ENCODE assay signal across 9 cellular contexts in the genomic region with DNA sequence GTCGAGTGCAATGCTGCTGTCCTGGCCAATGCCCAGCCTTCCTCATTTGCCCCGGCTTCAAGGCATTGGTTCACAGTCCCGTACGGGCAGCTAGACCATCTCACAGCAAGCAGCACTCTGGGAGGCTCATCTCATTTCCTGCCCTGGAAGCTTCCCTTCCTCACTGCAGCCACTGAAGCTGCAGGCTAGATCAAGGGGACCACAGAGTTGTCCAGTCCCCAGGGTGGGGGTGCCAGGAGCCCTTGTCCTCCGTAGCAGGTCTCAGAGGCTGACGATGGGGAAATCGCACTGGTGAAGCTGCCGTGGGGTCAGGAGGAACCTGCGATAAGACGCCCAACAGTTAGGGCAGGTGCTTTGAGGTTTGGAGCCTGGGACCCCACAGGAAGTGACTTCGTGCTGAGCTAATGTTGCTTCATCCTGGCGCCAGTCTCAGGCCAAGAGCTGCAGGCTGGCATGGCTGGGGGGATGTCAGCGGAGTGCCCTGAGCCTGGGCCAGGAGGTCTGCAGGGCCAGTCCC. TPM values are rescaled to one million over a fixed set of nuclear protein-coding genes. Genes with fewer than 3 reads are reported as not detected.
A peak's percentile ranks its signal among the peaks of the same experiment; 100 is the strongest.
DNase-seq lines count a peak whose midpoint lies in the region; ATAC-seq, FAIRE-seq and TF ChIP-seq lines count a peak whose summit lies in the region.
"Had no signal": no experiment of that assay in that cellular context is flagged by ENCODE, and none has a peak within 500 bp of the region (broad histone marks: within the 10 kb centered on the region; RNA-seq: fewer than 3 reads in every experiment).

A gene with protein sequence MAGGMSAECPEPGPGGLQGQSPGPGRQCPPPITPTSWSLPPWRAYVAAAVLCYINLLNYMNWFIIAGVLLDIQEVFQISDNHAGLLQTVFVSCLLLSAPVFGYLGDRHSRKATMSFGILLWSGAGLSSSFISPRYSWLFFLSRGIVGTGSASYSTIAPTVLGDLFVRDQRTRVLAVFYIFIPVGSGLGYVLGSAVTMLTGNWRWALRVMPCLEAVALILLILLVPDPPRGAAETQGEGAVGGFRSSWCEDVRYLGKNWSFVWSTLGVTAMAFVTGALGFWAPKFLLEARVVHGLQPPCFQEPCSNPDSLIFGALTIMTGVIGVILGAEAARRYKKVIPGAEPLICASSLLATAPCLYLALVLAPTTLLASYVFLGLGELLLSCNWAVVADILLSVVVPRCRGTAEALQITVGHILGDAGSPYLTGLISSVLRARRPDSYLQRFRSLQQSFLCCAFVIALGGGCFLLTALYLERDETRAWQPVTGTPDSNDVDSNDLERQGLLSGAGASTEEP (plus strand): TSS at position 426 of the 517 bp plus-strand sequence. CDS start 28 bp downstream, at position 454.

- no peak for TF ChIP-seq POLR2A in H1 (IDR thresholded peaks at IDR 0.05; ENCODE audit: control extremely low read depth in 1 of 2, low read depth in 2 of 2, low read length in 2 of 2)
- no peak for TF ChIP-seq POLR2A in suprapubic skin (IDR thresholded peaks at IDR 0.05)

- no peaks in the 10 kb centered on the region for H3K36me3 Mint-ChIP-seq in activated CD4-positive, alpha-beta T cell treated with anti-CD3 and anti-CD28 coated beads for 36 hours (ENCODE audit: low read depth)

- TF ChIP-seq CTCF in H1 (IDR thresholded peaks at IDR 0.05; ENCODE audit: control extremely low read depth in 1 of 3, insufficient read depth in 1 of 3, low read depth in 1 of 3, low read length in 3 of 3) = no peak
- TF ChIP-seq CTCF in suprapubic skin (IDR thresholded peaks at IDR 0.05) = no peak
- TF ChIP-seq CTCF in hepatocyte (IDR thresholded peaks at IDR 0.05; ENCODE audit: poor library complexity) = no peak

- peak within 1 kb of the TSS; percentile 85 for H3K27ac Mint-ChIP-seq in activated CD4-positive, alpha-beta T cell treated with anti-CD3 and anti-CD28 coated beads for 36 hours

- CTCF ChIA-PET in activated CD4-positive, alpha-beta T cell treated with anti-CD3 and anti-CD28 coated beads for 36 hours (lab: Charles Lee) = interaction anchor here (1.0 to 1.6 kb wide), 3 partner anchors 10 to 18 kb away, joined by 3 to 7 read pairs (median 5); no protein-coding TSS in a partner anchor
- CTCF ChIA-PET in H1 (lab: Charles Lee; ENCODE audit: partially characterized antibody) = interaction anchor here (0.6 kb wide), 1 partner anchor 685 kb away, joined by 4 read pairs; no protein-coding TSS in a partner anchor

- H2BK12ac ChIP-seq in H1 (ENCODE audit: low read depth, low read length) = no peak within 1 kb of the TSS

- peak within 1 kb of the TSS; percentile 9; the same call in 1 of the 2 replicates for H4K8ac ChIP-seq in H1 (ENCODE audit: extremely low read depth, insufficient read depth, low read length)

- H2BK5ac ChIP-seq in H1 (ENCODE audit: low read depth, low read length) = 0 out of 2 replicates have a peak within 1 kb of the TSS, but pooled peaks have one; percentile 66

- H3K23me2 ChIP-seq in H1 (ENCODE audit: low read depth, low read length) = no peaks in the 10 kb centered on the region

- peak; percentile 83 for ATAC-seq in activated CD4-positive, alpha-beta T cell treated with anti-CD3 and anti-CD28 coated beads for 36 hours

- H2BK20ac ChIP-seq in H1 (ENCODE audit: low read length) = 0 out of 2 replicates have a peak within 1 kb of the TSS, but pooled peaks have one; percentile 10

- H3K56ac ChIP-seq in H1 (replicated peaks; ENCODE audit: insufficient read length, low read depth, low read length) = no peak within 1 kb of the TSS

- H3K4me2 ChIP-seq in H1 (ENCODE audit: insufficient read depth in 1 of 2, low read depth in 2 of 2, low read length in 2 of 2) (no peak within 1 kb of the TSS), hepatocyte (no peak within 1 kb of the TSS)

- no peak within 1 kb of the TSS for H3K9ac ChIP-seq in H1 (replicated peaks in 1 of 4; ENCODE audit: extremely low read depth in 1 of 4, low read depth in 3 of 4, low read length in 3 of 4)

- POLR2A ChIA-PET in activated CD4-positive, alpha-beta T cell treated with anti-CD3 and anti-CD28 coated beads for 36 hours (lab: Charles Lee) = no interaction called here
- POLR2A ChIA-PET in H1 (lab: Charles Lee; ENCODE audit: partially characterized antibody) = interaction anchor here (1.3 to 1.4 kb wide), 2 partner anchors 13 to 105 kb away, joined by 3 read pairs; no protein-coding TSS in a partner anchor

- no peak within 1 kb of the TSS for H3K14ac ChIP-seq in H1 (ENCODE audit: insufficient read length)

- no peak within 1 kb of the TSS for H3K18ac ChIP-seq in H1 (ENCODE audit: extremely low read depth, low read length)

- no peak within 1 kb of the TSS for H2BK120ac ChIP-seq in H1 (replicated peaks; ENCODE audit: low read depth, low read length)

- no peak for TF ChIP-seq RAD21 in H1 (IDR thresholded peaks at IDR 0.05 in 1 of 2, conservative IDR thresholded peaks at IDR 0.05 in 1 of 2; ENCODE audit: low read depth in 2 of 2, low read length in 2 of 2)

- no peak for FAIRE-seq in H1 (lab: Jason Lieb, UNC)

- H3K9me2 ChIP-seq in hepatocyte (replicated peaks; ENCODE audit: insufficient read depth) = no peaks in the 10 kb centered on the region

- H3K23ac ChIP-seq in H1 (ENCODE audit: insufficient read length) = no peak within 1 kb of the TSS

- H3K27me3 Mint-ChIP-seq in activated CD4-positive, alpha-beta T cell treated with anti-CD3 and anti-CD28 coated beads for 36 hours = no peaks in the 10 kb centered on the region

- H3K27ac ChIP-seq in H1 (ENCODE audit: low read depth, low read length) = no peak within 1 kb of the TSS
- H3K27ac ChIP-seq in thymus (ENCODE audit: low read depth) = peak within 1 kb of the TSS; percentile 60
- no peak within 1 kb of the TSS for H3K27ac ChIP-seq in suprapubic skin
- H3K27ac ChIP-seq in hepatocyte = no peak within 1 kb of the TSS

- no peaks in the 10 kb centered on the region for H3K9me3 Mint-ChIP-seq in activated CD4-positive, alpha-beta T cell treated with anti-CD3 and anti-CD28 coated beads for 36 hours (ENCODE audit: low read depth)

- 91% methylated on average over 12 of the region's 13 CpGs; no CpG with 5 or more reads in 1 of the 2 experiments for WGBS in H1 (ENCODE audit: extremely low coverage in 1 of 2, insufficient coverage in 1 of 2, insufficient read length in 1 of 2, insufficient replicate concordance in 2 of 2, low coverage in 1 of 2, low lambda C conversion rate in 2 of 2, missing lambda C conversion rate in 1 of 2), 2 experiments
- WGBS in thymus = 4% methylated on average over 13 of the region's 13 CpGs
- 58% methylated on average over 7 of the region's 13 CpGs for WGBS in suprapubic skin
- 86% methylated on average over 10 of the region's 13 CpGs for WGBS in hepatocyte (ENCODE audit: low lambda C conversion rate, missing lambda C conversion rate)

- no peaks in the 10 kb centered on the region for H3K9me3 ChIP-seq in H1 (ENCODE audit: insufficient read depth in 2 of 2, low read depth in 1 of 2, low read length in 1 of 2)
- no peaks in the 10 kb centered on the region for H3K9me3 ChIP-seq in thymus (ENCODE audit: control insufficient read depth)
- H3K9me3 ChIP-seq in HAP-1 = no peaks in the 10 kb centered on the region
- H3K9me3 ChIP-seq in suprapubic skin = no peaks in the 10 kb centered on the region
- H3K9me3 ChIP-seq in hepatocyte (ENCODE audit: low read depth) = no peaks in the 10 kb centered on the region

- H3K27me3 ChIP-seq in H1 (replicated peaks in 1 of 4; ENCODE audit: control insufficient read depth in 3 of 4, extremely low read depth in 1 of 4, insufficient read depth in 3 of 4, low read length in 3 of 4) (no peaks in the 10 kb centered on the region), thymus (ENCODE audit: control insufficient read depth, insufficient read depth) (no peaks in the 10 kb centered on the region), HAP-1 (ENCODE audit: low read depth) (no peaks in the 10 kb centered on the region), suprapubic skin (no peaks in the 10 kb centered on the region), hepatocyte (no peaks in the 10 kb centered on the region)

- peak within 1 kb of the TSS; percentile 68 for H3K4me3 Mint-ChIP-seq in activated CD4-positive, alpha-beta T cell treated with anti-CD3 and anti-CD28 coated beads for 36 hours

- no peak within 1 kb of the TSS for H2BK15ac ChIP-seq in H1 (ENCODE audit: low read length)

- H4K5ac ChIP-seq in H1 (ENCODE audit: insufficient read length, low read depth, low read length) = no peak within 1 kb of the TSS

- in situ Hi-C loops in HAP-1 (cut with MboI; ENCODE audit: low sequenced_read_pairs) = no loop called here

- intact Hi-C loops in activated CD4-positive, alpha-beta T cell treated with anti-CD3 and anti-CD28 coated beads for 36 hours (cut with DNase I, micrococcal nuclease) = no loop called here

- H2AFZ ChIP-seq in H1 (ENCODE audit: low read length) (peak within 1 kb of the TSS; percentile 60; the same call in 1 of the 2 replicates), hepatocyte (no peak within 1 kb of the TSS)

- H3K4me1 Mint-ChIP-seq in activated CD4-positive, alpha-beta T cell treated with anti-CD3 and anti-CD28 coated beads for 36 hours = peaks cover 22% of the 10 kb centered on the region

- H3K4me3 ChIP-seq in H1 (ENCODE audit: extremely low read depth in 1 of 4, insufficient read depth in 2 of 4, low read depth in 3 of 4, low read length in 4 of 4) (no peak within 1 kb of the TSS), thymus (ENCODE audit: low read length) (peak within 1 kb of the TSS; percentile 47), HAP-1 (no peak within 1 kb of the TSS), suprapubic skin (no peak within 1 kb of the TSS), hepatocyte (no peak within 1 kb of the TSS)

- H3K79me2 ChIP-seq in H1 (ENCODE audit: control insufficient read depth in 1 of 2, insufficient read depth in 2 of 2, low read length in 2 of 2) = no peaks in the 10 kb centered on the region
- no peaks in the 10 kb centered on the region for H3K79me2 ChIP-seq in hepatocyte

- H2AK5ac ChIP-seq in H1 (ENCODE audit: low read depth, low read length) = no peak within 1 kb of the TSS

- TF ChIP-seq EP300 in H1 (IDR thresholded peaks at IDR 0.05; ENCODE audit: borderline replicate concordance in 1 of 2, low read depth in 2 of 2, low read length in 2 of 2) = no peak
- no peak for TF ChIP-seq EP300 in suprapubic skin (IDR thresholded peaks at IDR 0.05)

- H3K4ac ChIP-seq in H1 (replicated peaks; ENCODE audit: insufficient read length, low read depth, low read length) = no peak within 1 kb of the TSS

- no peak within 1 kb of the TSS for H4K91ac ChIP-seq in H1 (replicated peaks; ENCODE audit: insufficient read length, low read length)

- H3K36me3 ChIP-seq in H1 (ENCODE audit: control insufficient read depth in 2 of 4, insufficient read depth in 4 of 4, low read length in 3 of 4) (no peaks in the 10 kb centered on the region), thymus (ENCODE audit: control insufficient read depth, insufficient read depth) (no peaks in the 10 kb centered on the region), HAP-1 (replicated peaks) (no peaks in the 10 kb centered on the region), suprapubic skin (no peaks in the 10 kb centered on the region), hepatocyte (replicated peaks; ENCODE audit: insufficient read depth, low read depth) (no peaks in the 10 kb centered on the region)

- H3K4me1 ChIP-seq in H1 (replicated peaks in 1 of 4; ENCODE audit: control insufficient read depth in 3 of 4, insufficient read depth in 4 of 4, low read length in 3 of 4) (no peaks in the 10 kb centered on the region), thymus (ENCODE audit: control insufficient read depth, insufficient read depth, low read length) (peaks cover 22% of the 10 kb centered on the region), HAP-1 (no peaks in the 10 kb centered on the region), suprapubic skin (no peaks in the 10 kb centered on the region), hepatocyte (ENCODE audit: insufficient read depth) (no peaks in the 10 kb centered on the region)

- H4K20me1 ChIP-seq in H1 (replicated peaks in 1 of 2; ENCODE audit: control insufficient read depth in 1 of 2, insufficient read depth in 2 of 2, low read length in 2 of 2) (no peaks in the 10 kb centered on the region), hepatocyte (ENCODE audit: insufficient read depth, poor library complexity, severe bottlenecking) (no peaks in the 10 kb centered on the region)

- DNase-seq in activated CD4-positive, alpha-beta T cell treated with anti-CD3 and anti-CD28 coated beads for 36 hours = peak; percentile 58
- no peak for DNase-seq in activated CD4-positive, alpha-beta T cell treated with anti-CD3 and anti-CD28 coated beads, Interleukin-2, amount 50 U/mL, for 1 hour
- DNase-seq in activated CD4-positive, alpha-beta T cell treated with anti-CD3 and anti-CD28 coated beads for 48 hours = peak; percentile 42
- DNase-seq in H1 (ENCODE audit: low read depth in 1 of 2, low spot score in 2 of 2) = no peak
- no peak for DNase-seq in HAP-1 (ENCODE audit: low spot score in 2 of 2)
- no peak for DNase-seq in suprapubic skin (ENCODE audit: low spot score in 2 of 2)
- DNase-seq in hepatocyte (ENCODE audit: low spot score) = no peak

- no peaks in the 10 kb centered on the region for H3K79me1 ChIP-seq in H1 (ENCODE audit: low read depth, low read length)

RNA-seq across cellular contexts. Expression of the gene that starts here (rescaled TPM):
- 1 to 10 TPM; 6.4 to 8.4 TPM for total RNA-seq in activated CD4-positive, alpha-beta T cell treated with anti-CD3 and anti-CD28 coated beads for 36 hours
- total RNA-seq in H1 (2021; fragmentation: NEBNext Ultra II Directional; extraction: Animal tissue kit (Norgen Biotek cat#: 25700)) = not detected in 2 replicates
- polyA plus RNA-seq in H1 (2011; rRNA removed) = 0.08 TPM in 1 of 2 replicates, not detected in the other
- polyA plus RNA-seq in H1 (2011; cell fraction: cytosol; rRNA removed) = 0.04 TPM
- not detected for polyA plus RNA-seq in H1 (2011; cell fraction: nucleus; rRNA removed)
- not detected in 4 replicates for polyA plus RNA-seq in H1 (2012, experiment 1 of 2)
- not detected for polyA plus RNA-seq in H1 (2012, experiment 2 of 2)
- 0.06 TPM for polyA plus RNA-seq in H1 (2013, experiment 1 of 2)
- 0.02 TPM for polyA plus RNA-seq in H1 (2013, experiment 2 of 2)
- not detected in 2 replicates for polyA minus RNA-seq in H1 (2011; rRNA and poly(A)+ RNA removed)
- polyA minus RNA-seq in H1 (2011; cell fraction: cytosol; rRNA and poly(A)+ RNA removed) = not detected
- polyA minus RNA-seq in H1 (2011; cell fraction: nucleus; rRNA and poly(A)+ RNA removed) = not detected
- polyA plus RNA-seq in thymus = 11.5 TPM
- under 1 TPM in 1 of 4 donors, not detected in 3; 0.72 TPM for total RNA-seq in suprapubic skin
- total RNA-seq in hepatocyte = 0.17 and 0.20 TPM in 2 replicates
- 0.12 and 0.60 TPM in 2 replicates for polyA plus RNA-seq in hepatocyte
- polyA plus RNA-seq: AG04450 had no signal

Comparison
In these comparisons a context has a peak if more than half of its experiments do, and no peak if none do; other contexts are left out.
1. DNase-seq: peak in activated CD4-positive, alpha-beta T cell treated with anti-CD3 and anti-CD28 coated beads for 36 hours (single experiment) and activated CD4-positive, alpha-beta T cell treated with anti-CD3 and anti-CD28 coated beads for 48 hours (single experiment); none in activated CD4-positive, alpha-beta T cell treated with anti-CD3 and anti-CD28 coated beads, Interleukin-2, amount 50 U/mL, for 1 hour (single experiment), H1 (0 of 2), HAP-1 (0 of 2), suprapubic skin (0 of 2) and hepatocyte (single experiment).